In the genomic region with DNA sequence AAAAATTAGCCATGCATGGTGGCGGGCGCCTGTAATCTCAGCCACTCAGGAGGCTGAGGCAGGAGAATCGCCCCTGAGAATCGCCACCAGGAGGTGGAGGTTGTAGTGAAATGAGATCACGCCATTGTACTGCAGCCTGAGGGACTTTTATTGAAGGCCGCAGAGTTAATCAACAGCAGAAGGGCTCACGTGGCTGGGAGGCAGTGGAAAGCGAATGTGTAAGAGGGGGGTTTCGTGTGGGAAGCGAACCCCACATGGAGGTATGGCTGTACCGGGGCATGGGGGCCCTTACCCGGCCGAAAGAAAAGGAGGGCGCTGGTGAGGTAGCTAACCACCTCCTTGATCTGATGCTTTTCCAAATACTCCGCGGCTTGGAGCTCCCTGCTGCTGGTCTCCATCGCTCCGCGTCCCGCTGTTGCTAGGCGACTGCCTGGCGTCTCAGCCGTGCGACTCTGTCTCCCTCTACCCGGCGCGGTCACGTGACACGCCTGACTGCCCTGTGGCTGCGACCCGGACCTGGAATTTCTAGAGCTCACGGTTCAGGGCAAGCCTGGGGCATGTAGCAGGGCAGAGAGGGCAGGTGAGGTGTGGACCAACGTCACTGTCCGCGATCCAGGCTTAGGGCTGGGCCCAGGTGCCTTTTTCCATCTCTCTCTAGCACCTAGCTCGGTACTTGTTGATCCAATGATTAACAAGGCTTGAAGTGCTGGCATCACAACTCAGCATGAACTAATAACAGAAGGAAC, we compare ENCODE assay signal across 9 cellular contexts. TPM values are rescaled to one million over a fixed set of nuclear protein-coding genes. Genes with fewer than 3 reads are reported as not detected.
DNase-seq lines count a peak whose midpoint lies in the region; ATAC-seq and TF ChIP-seq lines count a peak whose summit lies in the region.
"Had no signal": no experiment of that assay in that cellular context is flagged by ENCODE, and none has a peak within 500 bp of the region (broad histone marks: within the 10 kb centered on the region; RNA-seq: fewer than 3 reads in every experiment).

A gene with protein sequence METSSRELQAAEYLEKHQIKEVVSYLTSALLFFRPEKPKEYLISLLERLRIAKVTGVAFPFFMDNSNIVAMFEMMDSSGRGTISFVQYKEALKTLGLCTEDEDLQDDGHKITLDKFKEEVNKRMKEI (minus strand): TSS at position 428 of the 746 bp plus-strand sequence. CDS start 30 bp downstream, at position 398.

- H3K27me3 ChIP-seq in GM06990 (replicated peaks; ENCODE audit: control insufficient read depth, insufficient read depth, low read length), result no peaks in the 10 kb centered on the region

- H3K36me3 Mint-ChIP-seq in stimulated activated effector memory CD8-positive, alpha-beta T cell treated with anti-CD3 and anti-CD28 coated beads, Interleukin-12 subunit alpha, Interleukin-12 subunit beta, amount 100 ng/mL, for 72 hours, result no peaks in the 10 kb centered on the region

- H3K4me3 Mint-ChIP-seq in stimulated activated effector memory CD8-positive, alpha-beta T cell treated with anti-CD3 and anti-CD28 coated beads, Interleukin-12 subunit alpha, Interleukin-12 subunit beta, amount 100 ng/mL, for 72 hours, result peak within 1 kb of the TSS; percentile 60

- peaks cover 3% of the 10 kb centered on the region for H3K9me3 Mint-ChIP-seq in stimulated activated effector memory CD8-positive, alpha-beta T cell treated with anti-CD3 and anti-CD28 coated beads, Interleukin-12 subunit alpha, Interleukin-12 subunit beta, amount 100 ng/mL, for 72 hours

- peaks cover 9% of the 10 kb centered on the region for H3K4me1 Mint-ChIP-seq in stimulated activated effector memory CD8-positive, alpha-beta T cell treated with anti-CD3 and anti-CD28 coated beads, Interleukin-12 subunit alpha, Interleukin-12 subunit beta, amount 100 ng/mL, for 72 hours

- TF ChIP-seq CTCF in GM06990 (IDR thresholded peaks at IDR 0.05; ENCODE audit: insufficient read depth, low read length, poor library complexity, severe bottlenecking), result no peak
- TF ChIP-seq CTCF in epithelial cell of proximal tubule (conservative IDR thresholded peaks at IDR 0.05; ENCODE audit: low read depth, low read length), result peak; percentile 44

- ATAC-seq in stimulated activated effector memory CD8-positive, alpha-beta T cell treated with anti-CD3 and anti-CD28 coated beads, Interleukin-12 subunit alpha, Interleukin-12 subunit beta, amount 100 ng/mL, for 72 hours, result peak; percentile 70

- H3K4me3 ChIP-seq in GM06990 (replicated peaks; ENCODE audit: low read depth, low read length), result peak within 1 kb of the TSS; percentile 52
- peak within 1 kb of the TSS; percentile 57 for H3K4me3 ChIP-seq in epithelial cell of proximal tubule (ENCODE audit: low read depth, low read length)

- DNase-seq in GM06990 (ENCODE audit: extremely low read depth, insufficient read length), result peak; percentile 65
- DNase-seq in HEK293T (ENCODE audit: extremely low spot score), result peak; percentile 96
- DNase-seq in NCI-H1930 (lab: John Stamatoyannopoulos, UW), result peak; percentile 89
- peak; percentile 21 to 32 (median 25) for DNase-seq in activated CD8-positive, alpha-beta memory T cell treated with anti-CD3 and anti-CD28 coated beads for 48 hours (ENCODE audit: low read depth in 2 of 3, low spot score in 2 of 3)
- DNase-seq in epithelial cell of proximal tubule (ENCODE audit: low read depth), result peak; percentile 72
- DNase-seq in middle frontal gyrus (ENCODE audit: extremely low spot score, low spot score), result peak; percentile 42
- DNase-seq in stimulated activated effector memory CD8-positive, alpha-beta T cell treated with anti-CD3 and anti-CD28 coated beads, Interleukin-12 subunit alpha, Interleukin-12 subunit beta, amount 100 ng/mL, for 72 hours (ENCODE audit: low spot score in 2 of 2), result peak in 1 of 2 donors; percentile 54
- no peak for DNase-seq in dedifferentiated amniotic fluid mesenchymal stem cell (ENCODE audit: extremely low spot score)

- POLR2A ChIA-PET in HEK293T (lab: Yijun Ruan, JAX), result interaction anchor here (0.5 to 1.2 kb wide), 4 partner anchors 11 to 120 kb away, joined by 3 to 4 read pairs (median 4); a partner anchor contains a TSS

- H3K27ac Mint-ChIP-seq in stimulated activated effector memory CD8-positive, alpha-beta T cell treated with anti-CD3 and anti-CD28 coated beads, Interleukin-12 subunit alpha, Interleukin-12 subunit beta, amount 100 ng/mL, for 72 hours, result peak within 1 kb of the TSS; percentile 40

- no peaks in the 10 kb centered on the region for H3K36me3 ChIP-seq in GM06990 (ENCODE audit: control insufficient read depth, insufficient read depth, low read length)

- CTCF ChIA-PET in HEK293T (lab: Yijun Ruan, JAX), result interaction anchor here (0.6 kb wide), 2 partner anchors 8 to 597 kb away, joined by 3 read pairs; no protein-coding TSS in a partner anchor

TF ChIP-seq in HEK293T, 16 proteins besides CTCF, POLR2A, EP300 and RAD21:
- TF ChIP-seq FOXA1 (IDR thresholded peaks at IDR 0.05), result no peak
- TF ChIP-seq HDGF (IDR thresholded peaks at IDR 0.05; ENCODE audit: borderline replicate concordance), result no peak
- peak; percentile 33 for TF ChIP-seq L3MBTL2 (conservative IDR thresholded peaks at IDR 0.05)
- no peak for TF ChIP-seq TARDBP (IDR thresholded peaks at IDR 0.05)

RNA-seq across cellular contexts. Expression of the gene that starts here (rescaled TPM):
- 0.07 TPM in 1 of 2 replicates, not detected in the other for total RNA-seq in epithelial cell of proximal tubule
- total RNA-seq: activated CD8-positive, alpha-beta memory T cell treated with anti-CD3 and anti-CD28 coated beads for 36 hours had no signal

Comparison
In these comparisons a context has a peak if more than half of its experiments do, and no peak if none do; other contexts are left out.
1. Peak in DNase-seq and H3K4me3 ChIP-seq in epithelial cell of proximal tubule; RNA of the gene not detected or under 1 TPM.